Comparison of ENCODE assay signal across 1 cellular context in genomic region chr11:79940165-79940564, GRCh38.
TF ChIP-seq lines count a peak whose summit lies in the region.

No MANE protein-coding gene starts in this region.

TF ChIP-seq in GM23338, 12 proteins besides CTCF, POLR2A, EP300 and RAD21 (continued from another document):
- no peak for TF ChIP-seq REST (IDR thresholded peaks at IDR 0.05; ENCODE audit: unreplicated experiment)
- TF ChIP-seq CREB1 (CRISPR knock-in tag; IDR thresholded peaks at IDR 0.05; ENCODE audit: low read depth) = no peak
- no peak for TF ChIP-seq ZNF114 (CRISPR knock-in tag; IDR thresholded peaks at IDR 0.05)
- no peak for TF ChIP-seq POLR2AphosphoS5 (IDR thresholded peaks at IDR 0.05; ENCODE audit: low read depth)
- TF ChIP-seq STAT1 (IDR thresholded peaks at IDR 0.05; ENCODE audit: unreplicated experiment) = no peak
- TF ChIP-seq JUNB (IDR thresholded peaks at IDR 0.05; ENCODE audit: unreplicated experiment) = no peak
- TF ChIP-seq ZNF462 (CRISPR knock-in tag; IDR thresholded peaks at IDR 0.05) = no peak
TF ChIP-seq in GM23338: peak in this region for 0.
